Comparison of ENCODE assay signal across 9 cellular contexts in the genomic region with DNA sequence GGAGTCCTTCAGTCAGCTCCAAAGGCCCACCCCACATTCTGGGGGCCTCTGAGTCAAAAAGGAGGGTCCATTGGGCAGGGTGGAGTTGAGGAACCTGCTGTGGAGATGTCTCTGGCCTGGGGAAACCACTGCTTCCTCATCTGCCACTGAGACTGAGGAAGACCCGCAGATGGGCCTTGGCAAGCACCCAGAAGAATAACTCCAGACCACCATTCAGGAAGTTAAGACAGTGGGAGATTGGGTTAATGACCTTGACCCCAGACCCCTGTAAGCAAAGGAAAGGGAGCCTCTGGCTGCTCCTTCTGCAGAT. TPM values are rescaled to one million over a fixed set of nuclear protein-coding genes. Genes with fewer than 3 reads are reported as not detected.
DNase-seq lines count a peak whose midpoint lies in the region; ATAC-seq and TF ChIP-seq lines count a peak whose summit lies in the region.
"Had no signal": no experiment of that assay in that cellular context is flagged by ENCODE, and none has a peak within 500 bp of the region (broad histone marks: within the 10 kb centered on the region; RNA-seq: fewer than 3 reads in every experiment).

No MANE protein-coding gene starts in this region.

- H3K4me3 Mint-ChIP-seq in WTC11 = peak overlapping the region; percentile 69

- H3K27ac ChIP-seq in HUES64 (ENCODE audit: low read depth, low read length) = no peak overlapping the region
- H3K27ac ChIP-seq: GM23248 had no signal

- H3K9ac ChIP-seq in HUES64 (ENCODE audit: low read depth, low read length) (no peak overlapping the region), mucosa of stomach (ENCODE audit: low read length) (peak overlapping the region; percentile 37)

- H3K9me3 Mint-ChIP-seq in WTC11 = no peaks in the 10 kb centered on the region

- no peaks in the 10 kb centered on the region for H3K36me3 Mint-ChIP-seq in WTC11

- H3K36me3 ChIP-seq in HUES64 (ENCODE audit: insufficient read depth, low read length) = no peaks in the 10 kb centered on the region
- no peaks in the 10 kb centered on the region for H3K36me3 ChIP-seq in mucosa of stomach (ENCODE audit: control insufficient read depth, insufficient read depth, low read length)

- no peak for TF ChIP-seq CTCF in WTC11 (IDR thresholded peaks at IDR 0.05)

- H3K27me3 Mint-ChIP-seq in WTC11 (ENCODE audit: low read depth) = peaks cover 21% of the 10 kb centered on the region

- no peak overlapping the region for H3K27ac Mint-ChIP-seq in WTC11

- no peaks in the 10 kb centered on the region for H3K4me1 ChIP-seq in HUES64 (ENCODE audit: insufficient read depth, low read length)
- H3K4me1 ChIP-seq in mucosa of stomach (ENCODE audit: control insufficient read depth, insufficient read depth, low read length) = peaks cover 10% of the 10 kb centered on the region

- DNase-seq in CD1c-positive myeloid dendritic cell (ENCODE audit: extremely low spot score) (peak; percentile 41), WTC11 (ENCODE audit: low spot score) (no peak), hepatic stellate cell (ENCODE audit: low spot score) (no peak), islet precursor cell (no peak)

- ATAC-seq in WTC11 = no peak
- no peak for ATAC-seq in HG03457 (IDR thresholded peaks at IDR 0.05; ENCODE audit: unreplicated experiment)
- no peak for ATAC-seq in HG03095 (IDR thresholded peaks at IDR 0.05; ENCODE audit: unreplicated experiment)

- peaks cover 4% of the 10 kb centered on the region for H3K4me1 Mint-ChIP-seq in WTC11

- H3K27me3 ChIP-seq in HUES64 (ENCODE audit: insufficient read depth, low read length) = peaks cover 17% of the 10 kb centered on the region
- H3K27me3 ChIP-seq in mucosa of stomach (ENCODE audit: control insufficient read depth, insufficient read depth, low read length) = no peaks in the 10 kb centered on the region

- POLR2A ChIA-PET in WTC11 (lab: Charles Lee) = no interaction called here

- no peaks in the 10 kb centered on the region for H3K9me3 ChIP-seq in HUES64 (ENCODE audit: insufficient read depth, low read depth, low read length)
- no peaks in the 10 kb centered on the region for H3K9me3 ChIP-seq in mucosa of stomach (ENCODE audit: control insufficient read depth, low read length)

- WGBS in HUES64 = 80% methylated on average over 1 of the region's 1 CpG

- H3K4me3 ChIP-seq in HUES64 (ENCODE audit: low read length) = peak overlapping the region; percentile 64
- H3K4me3 ChIP-seq in mucosa of stomach (ENCODE audit: low read length) = no peak overlapping the region

- CTCF ChIA-PET in WTC11 (lab: Charles Lee) = interaction anchor here (0.6 to 2.2 kb wide), 2 partner anchors 39 to 114 kb away, joined by 3 to 14 read pairs; no protein-coding TSS in a partner anchor

TF ChIP-seq in WTC11, 78 proteins besides CTCF, POLR2A, EP300 and RAD21:
- TF ChIP-seq, protein P1, sequence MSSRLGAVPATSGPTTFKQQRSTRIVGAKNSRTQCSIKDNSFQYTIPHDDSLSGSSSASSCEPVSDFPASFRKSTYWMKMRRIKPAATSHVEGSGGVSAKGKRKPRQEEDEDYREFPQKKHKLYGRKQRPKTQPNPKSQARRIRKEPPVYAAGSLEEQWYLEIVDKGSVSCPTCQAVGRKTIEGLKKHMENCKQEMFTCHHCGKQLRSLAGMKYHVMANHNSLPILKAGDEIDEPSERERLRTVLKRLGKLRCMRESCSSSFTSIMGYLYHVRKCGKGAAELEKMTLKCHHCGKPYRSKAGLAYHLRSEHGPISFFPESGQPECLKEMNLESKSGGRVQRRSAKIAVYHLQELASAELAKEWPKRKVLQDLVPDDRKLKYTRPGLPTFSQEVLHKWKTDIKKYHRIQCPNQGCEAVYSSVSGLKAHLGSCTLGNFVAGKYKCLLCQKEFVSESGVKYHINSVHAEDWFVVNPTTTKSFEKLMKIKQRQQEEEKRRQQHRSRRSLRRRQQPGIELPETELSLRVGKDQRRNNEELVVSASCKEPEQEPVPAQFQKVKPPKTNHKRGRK (CRISPR knock-in tag; IDR thresholded peaks at IDR 0.05; ENCODE audit: borderline replicate concordance) = no peak
- TF ChIP-seq JAZF1 (CRISPR knock-in tag; IDR thresholded peaks at IDR 0.05) (no peak), ZNF281 (CRISPR knock-in tag; IDR thresholded peaks at IDR 0.05) (no peak), ZNF671 (CRISPR knock-in tag; IDR thresholded peaks at IDR 0.05) (no peak), TP53 (CRISPR knock-in tag; IDR thresholded peaks at IDR 0.05) (no peak)

RNA-seq across cellular contexts. Expression of gene HSD17B10, which starts 8.1 kb away (rescaled TPM):
- polyA plus RNA-seq in HUES64 (2013, experiment 1 of 2) = 95.6 TPM
- polyA plus RNA-seq in HUES64 (2013, experiment 2 of 2) = 84.1 TPM
- total RNA-seq in WTC11 (2021) = 101 to 108 TPM (median 106 TPM) in 3 replicates

RNA-seq across cellular contexts. Expression of gene RIBC1, which starts 19.6 kb away (rescaled TPM):
- polyA plus RNA-seq in HUES64 (2013, experiment 1 of 2) = 0.85 TPM
- 1.1 TPM for polyA plus RNA-seq in HUES64 (2013, experiment 2 of 2)
- 0.94 to 1.1 TPM (median 1.1 TPM) in 3 replicates for total RNA-seq in WTC11 (2021)

RNA-seq across cellular contexts. Expression of gene SMC1A, which starts 19.8 kb away (rescaled TPM):
- 55.5 TPM for polyA plus RNA-seq in HUES64 (2013, experiment 1 of 2)
- polyA plus RNA-seq in HUES64 (2013, experiment 2 of 2) = 72.0 TPM
- 87.4 to 98.7 TPM (median 89.3 TPM) in 3 replicates for total RNA-seq in WTC11 (2021)
